21 cellular contexts compared by ENCODE assay signal in genomic region chr6:37162740-37163139, GRCh38.
"Had no signal": no experiment of that assay in that cellular context is flagged by ENCODE, and none has a peak within 500 bp of the region (broad histone marks: within the 10 kb centered on the region; RNA-seq: fewer than 3 reads in every experiment).

No MANE protein-coding gene starts in this region.

- H3K4me3 ChIP-seq: esophagus muscularis mucosa, gastrocnemius medialis, heart right ventricle, mucosa of descending colon, spleen, stomach had no signal

- ATAC-seq: effector memory CD8-positive, alpha-beta T cell; gastrocnemius medialis; heart right ventricle; left lobe of liver; mucosa of descending colon; naive thymus-derived CD8-positive, alpha-beta T cell; sciatic nerve had no signal

- H3K36me3 Mint-ChIP-seq: naive thymus-derived CD8-positive, alpha-beta T cell had no signal

- H3K27ac Mint-ChIP-seq: effector memory CD8-positive, alpha-beta T cell had no signal

- H3K9me3 ChIP-seq: esophagus muscularis mucosa, gastrocnemius medialis, heart right ventricle, mucosa of descending colon, spleen, stomach had no signal

- H3K9me3 Mint-ChIP-seq: effector memory CD8-positive, alpha-beta T cell; naive thymus-derived CD8-positive, alpha-beta T cell; neural crest cell had no signal

- H3K36me3 ChIP-seq: esophagus muscularis mucosa, gastrocnemius medialis, heart right ventricle, spleen, stomach had no signal

- H3K27me3 ChIP-seq: esophagus muscularis mucosa, gastrocnemius medialis, heart right ventricle, spleen, stomach had no signal

- H3K27ac ChIP-seq: epithelial cell of prostate, esophagus muscularis mucosa, gastrocnemius medialis, heart right ventricle, spleen, stomach had no signal

- H3K27me3 Mint-ChIP-seq: effector memory CD8-positive, alpha-beta T cell; naive thymus-derived CD8-positive, alpha-beta T cell had no signal

- H3K4me3 Mint-ChIP-seq: effector memory CD8-positive, alpha-beta T cell; neural crest cell had no signal

- DNase-seq: cortex of kidney; effector memory CD8-positive, alpha-beta T cell; gastrocnemius medialis; heart right ventricle; islet precursor cell; mammary epithelial cell; mucosa of descending colon; naive thymus-derived CD8-positive, alpha-beta T cell; spleen; stimulated activated CD4-positive, alpha-beta T cell treated with anti-CD3 and anti-CD28 coated beads, Interleukin-15, amount 100 ng/mL, for 24 hours; stimulated activated CD4-positive, alpha-beta T cell treated with anti-CD3 and anti-CD28 coated beads, Interleukin-1b, Interleukin-23, amount 100 ng/mL, for 48 hours; stimulated activated CD4-positive, alpha-beta T cell treated with anti-CD3 and anti-CD28 coated beads, Interleukin-4, amount 100 ng/mL, for 24 hours; stimulated activated naive CD4-positive, alpha-beta T cell; stomach; substantia nigra; trophoblast cell had no signal

- H3K4me1 ChIP-seq: gastrocnemius medialis had no signal
